ENCODE assay signal across 7 cellular contexts in the genomic region with DNA sequence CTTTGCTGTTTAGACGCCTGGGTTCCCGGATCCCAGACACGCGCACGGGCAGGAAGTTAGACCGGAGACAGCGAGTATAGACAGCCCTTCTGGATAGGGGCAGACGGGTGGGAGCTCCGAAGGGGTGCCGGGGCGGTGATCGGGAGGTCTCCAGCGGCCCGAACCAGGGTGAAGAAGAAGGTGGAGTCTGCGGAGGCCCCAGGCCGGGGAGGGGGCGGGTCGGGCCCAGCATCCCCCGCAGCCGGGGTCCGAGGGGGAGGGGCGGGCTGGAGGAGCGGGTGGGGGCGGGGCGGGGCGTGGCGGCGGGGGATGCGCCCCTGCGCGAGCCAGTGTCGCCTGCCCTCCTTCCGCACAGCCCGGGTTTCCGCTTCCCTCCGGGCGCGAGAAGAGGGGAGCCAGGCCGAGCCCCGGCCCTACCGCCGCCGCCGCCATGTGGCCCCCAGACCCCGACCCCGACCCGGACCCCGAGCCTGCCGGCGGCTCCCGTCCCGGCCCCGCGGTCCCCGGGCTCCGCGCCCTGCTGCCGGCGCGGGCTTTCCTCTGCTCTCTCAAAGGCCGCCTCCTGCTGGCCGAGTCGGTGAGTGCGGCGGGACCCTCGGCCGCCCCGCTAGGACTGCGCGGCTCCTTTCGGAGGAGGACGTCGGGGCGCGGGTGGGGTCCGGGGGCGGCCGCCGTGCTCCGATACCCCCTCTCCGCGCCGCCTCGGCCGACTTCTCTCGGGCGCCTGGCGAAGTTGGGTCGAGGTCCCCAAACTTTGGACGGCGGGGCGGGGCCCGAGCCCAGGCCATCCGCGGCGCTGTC. TPM values are rescaled to one million over a fixed set of nuclear protein-coding genes. Genes with fewer than 3 reads are reported as not detected.
A peak's percentile ranks its signal among the peaks of the same experiment; 100 is the strongest.
DNase-seq lines count a peak whose midpoint lies in the region; ATAC-seq, FAIRE-seq and TF ChIP-seq lines count a peak whose summit lies in the region.

A gene with protein sequence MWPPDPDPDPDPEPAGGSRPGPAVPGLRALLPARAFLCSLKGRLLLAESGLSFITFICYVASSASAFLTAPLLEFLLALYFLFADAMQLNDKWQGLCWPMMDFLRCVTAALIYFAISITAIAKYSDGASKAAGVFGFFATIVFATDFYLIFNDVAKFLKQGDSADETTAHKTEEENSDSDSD (plus strand): TSS at position 329 of the 801 bp plus-strand sequence. CDS start 102 bp downstream, at position 431.

- H3K56ac ChIP-seq in H1 (replicated peaks; ENCODE audit: insufficient read length, low read depth, low read length) = peak within 1 kb of the TSS; percentile 77

- H3K79me2 ChIP-seq in H1 (ENCODE audit: control insufficient read depth in 1 of 2, insufficient read depth in 2 of 2, low read length in 2 of 2) = peaks cover 0 to 3% of the 10 kb centered on the region in 2 experiments; a peak in 2 of 4 replicates

- H2BK120ac ChIP-seq in H1 (replicated peaks; ENCODE audit: low read depth, low read length) = peak within 1 kb of the TSS; percentile 86

- peak within 1 kb of the TSS; percentile 90 for H3K4me3 Mint-ChIP-seq in activated CD8-positive, alpha-beta T cell treated with anti-CD3 and anti-CD28 coated beads, Interleukin-2, amount 10 ng/mL, durations not matched to agents 7 days and 5 days

- POLR2A ChIA-PET in activated CD8-positive, alpha-beta T cell treated with anti-CD3 and anti-CD28 coated beads, Interleukin-2, amount 10 ng/mL, durations not matched to agents 7 days and 5 days (lab: Charles Lee) = interaction anchor here (0.6 to 1.8 kb wide), 18 partner anchors 9 to 270 kb away, joined by 3 to 21 read pairs (median 3); a partner anchor contains a TSS
- POLR2A ChIA-PET in H1 (lab: Charles Lee; ENCODE audit: partially characterized antibody) = interaction anchor here (1.0 to 1.6 kb wide), 7 partner anchors 10 to 176 kb away, joined by 3 to 6 read pairs (median 4); a partner anchor contains a TSS

- CTCF ChIA-PET in activated CD8-positive, alpha-beta T cell treated with anti-CD3 and anti-CD28 coated beads, Interleukin-2, amount 10 ng/mL, durations not matched to agents 7 days and 5 days (lab: Charles Lee) = interaction anchor here (0.7 to 2.7 kb wide), 13 partner anchors 9 to 199 kb away, joined by 3 to 19 read pairs (median 4); a partner anchor contains a TSS
- CTCF ChIA-PET in H1 (lab: Charles Lee; ENCODE audit: partially characterized antibody) = interaction anchor here (0.8 to 2.2 kb wide), 9 partner anchors 10 to 134 kb away, joined by 3 to 6 read pairs (median 4); a partner anchor contains a TSS

- H3K79me1 ChIP-seq in H1 (ENCODE audit: low read depth, low read length) = peaks cover 3% of the 10 kb centered on the region; the same call in 1 of the 2 replicates

- peak within 1 kb of the TSS; percentile 53 to 96 (median 68) for H3K4me3 ChIP-seq in H1 (ENCODE audit: extremely low read depth in 1 of 4, insufficient read depth in 2 of 4, low read depth in 3 of 4, low read length in 4 of 4)
- peak within 1 kb of the TSS; percentile 89 for H3K4me3 ChIP-seq in mesodermal cell (ENCODE audit: extremely low read depth, insufficient read depth, low read length, poor library complexity, severe bottlenecking)

- H2BK20ac ChIP-seq in H1 (ENCODE audit: low read length) = no peak within 1 kb of the TSS

- peak within 1 kb of the TSS; percentile 88 for H4K5ac ChIP-seq in H1 (ENCODE audit: insufficient read length, low read depth, low read length)

- FAIRE-seq in GM12892 (lab: Jason Lieb, UNC) (no peak), H1 (lab: Jason Lieb, UNC) (no peak)

- peak within 1 kb of the TSS; percentile 79 for H3K14ac ChIP-seq in H1 (ENCODE audit: insufficient read length)

- peak within 1 kb of the TSS; percentile 72; the same call in 1 of the 2 replicates for H4K8ac ChIP-seq in H1 (ENCODE audit: extremely low read depth, insufficient read depth, low read length)

- H3K4me1 ChIP-seq in H1 (replicated peaks in 1 of 4; ENCODE audit: control insufficient read depth in 3 of 4, insufficient read depth in 4 of 4, low read length in 3 of 4) (peaks cover 0 to 27% (median 13%) of the 10 kb centered on the region in 4 experiments; a peak in 6 of 7 replicates), mesodermal cell (ENCODE audit: control insufficient read depth, insufficient read depth, low read length, poor library complexity, severe bottlenecking) (peaks cover 27% of the 10 kb centered on the region)

- TF ChIP-seq CTCF in H1 (IDR thresholded peaks at IDR 0.05; ENCODE audit: control extremely low read depth in 1 of 3, insufficient read depth in 1 of 3, low read depth in 1 of 3, low read length in 3 of 3) = peak; percentile 46 to 82 (median 71)

- no peak within 1 kb of the TSS for H2AK5ac ChIP-seq in H1 (ENCODE audit: low read depth, low read length)

- TF ChIP-seq RAD21 in H1 (IDR thresholded peaks at IDR 0.05 in 1 of 2, conservative IDR thresholded peaks at IDR 0.05 in 1 of 2; ENCODE audit: low read depth in 2 of 2, low read length in 2 of 2) = peak; percentile 38 to 60

- H3K9me3 Mint-ChIP-seq in activated CD8-positive, alpha-beta T cell treated with anti-CD3 and anti-CD28 coated beads, Interleukin-2, amount 10 ng/mL, durations not matched to agents 7 days and 5 days (ENCODE audit: insufficient read depth) = no peaks in the 10 kb centered on the region

- H3K9me3 ChIP-seq in H1 (ENCODE audit: insufficient read depth in 2 of 2, low read depth in 1 of 2, low read length in 1 of 2) (no peaks in the 10 kb centered on the region), mesodermal cell (ENCODE audit: control insufficient read depth, low read length) (peaks cover 9% of the 10 kb centered on the region)

- H4K20me1 ChIP-seq in H1 (replicated peaks in 1 of 2; ENCODE audit: control insufficient read depth in 1 of 2, insufficient read depth in 2 of 2, low read length in 2 of 2) = peaks cover 1 to 11% of the 10 kb centered on the region in 2 experiments

- H3K9ac ChIP-seq in H1 (replicated peaks in 1 of 4; ENCODE audit: extremely low read depth in 1 of 4, low read depth in 3 of 4, low read length in 3 of 4) = peak within 1 kb of the TSS; percentile 45 to 61 (median 48); a peak in 6 of 7 replicates

- H2BK5ac ChIP-seq in H1 (ENCODE audit: low read depth, low read length) = peak within 1 kb of the TSS; percentile 94

- peaks cover 7% of the 10 kb centered on the region for H3K23me2 ChIP-seq in H1 (ENCODE audit: low read depth, low read length)

- H3K23ac ChIP-seq in H1 (ENCODE audit: insufficient read length) = no peak within 1 kb of the TSS

- peak within 1 kb of the TSS; percentile 95 to 99 for H3K4me2 ChIP-seq in H1 (ENCODE audit: insufficient read depth in 1 of 2, low read depth in 2 of 2, low read length in 2 of 2)

- peaks cover 40% of the 10 kb centered on the region for H3K36me3 Mint-ChIP-seq in activated CD8-positive, alpha-beta T cell treated with anti-CD3 and anti-CD28 coated beads, Interleukin-2, amount 10 ng/mL, durations not matched to agents 7 days and 5 days (ENCODE audit: low read depth)

- no peak; the same call in 1 of the 2 replicates for TF ChIP-seq POLR2A in GM12892 (IDR thresholded peaks at IDR 0.05; ENCODE audit: low read depth, low read length)
- TF ChIP-seq POLR2A in H1 (IDR thresholded peaks at IDR 0.05; ENCODE audit: control extremely low read depth in 1 of 2, low read depth in 2 of 2, low read length in 2 of 2) = peak in 1 of 2 experiments; percentile 73; a peak in 1 of 3 replicates

- H3K18ac ChIP-seq in H1 (ENCODE audit: extremely low read depth, low read length) = peak within 1 kb of the TSS; percentile 95

- peak within 1 kb of the TSS; percentile 98 for H2AFZ ChIP-seq in H1 (ENCODE audit: low read length)

- H2BK12ac ChIP-seq in H1 (ENCODE audit: low read depth, low read length) = peak within 1 kb of the TSS; percentile 62; the same call in 1 of the 2 replicates

- no peaks in the 10 kb centered on the region for H3K27me3 Mint-ChIP-seq in activated CD8-positive, alpha-beta T cell treated with anti-CD3 and anti-CD28 coated beads, Interleukin-2, amount 10 ng/mL, durations not matched to agents 7 days and 5 days (ENCODE audit: low read depth)

- H3K27ac Mint-ChIP-seq in activated CD8-positive, alpha-beta T cell treated with anti-CD3 and anti-CD28 coated beads, Interleukin-2, amount 10 ng/mL, durations not matched to agents 7 days and 5 days = peak within 1 kb of the TSS; percentile 98

- H3K4me1 Mint-ChIP-seq in activated CD8-positive, alpha-beta T cell treated with anti-CD3 and anti-CD28 coated beads, Interleukin-2, amount 10 ng/mL, durations not matched to agents 7 days and 5 days (ENCODE audit: low read depth) = peaks cover 57% of the 10 kb centered on the region

- peak in 1 of 2 experiments; percentile 7; a peak in 1 of 3 replicates for TF ChIP-seq EP300 in H1 (IDR thresholded peaks at IDR 0.05; ENCODE audit: borderline replicate concordance in 1 of 2, low read depth in 2 of 2, low read length in 2 of 2)

- H2BK15ac ChIP-seq in H1 (ENCODE audit: low read length) = peak within 1 kb of the TSS; percentile 67

- no peaks in the 10 kb centered on the region for H3K27me3 ChIP-seq in H1 (replicated peaks in 1 of 4; ENCODE audit: control insufficient read depth in 3 of 4, extremely low read depth in 1 of 4, insufficient read depth in 3 of 4, low read length in 3 of 4)

- peaks cover 0 to 3% (median under 1%) of the 10 kb centered on the region in 4 experiments; a peak in 1 of 8 replicates for H3K36me3 ChIP-seq in H1 (ENCODE audit: control insufficient read depth in 2 of 4, insufficient read depth in 4 of 4, low read length in 3 of 4)
- peaks cover 27% of the 10 kb centered on the region for H3K36me3 ChIP-seq in mesodermal cell (ENCODE audit: control insufficient read depth, insufficient read depth, low read length)

- peak; percentile 73 for DNase-seq in GM12892 (ENCODE audit: insufficient read length)
- DNase-seq in NCI-H345 treated with DMSO at 0.1 percent for 48 hours (lab: John Stamatoyannopoulos, UW; ENCODE audit: unreplicated experiment) = peak; percentile 10
- peak; percentile 81 for DNase-seq in activated CD8-positive, alpha-beta T cell treated with anti-CD3 and anti-CD28 coated beads, Interleukin-2, amount 10 ng/mL, durations not matched to agents 7 days and 5 days
- peak in 1 of 2 experiments; percentile 92 for DNase-seq in H1 (ENCODE audit: low read depth in 1 of 2, low spot score in 2 of 2)
- DNase-seq in stimulated activated CD8-positive, alpha-beta memory T cell treated with anti-CD3 and anti-CD28 coated beads, Interleukin-4, amount 100 ng/mL, for 24 hours (ENCODE audit: low read depth) = peak; percentile 62

- H3K27ac ChIP-seq in H1 (ENCODE audit: low read depth, low read length) = peak within 1 kb of the TSS; percentile 66; the same call in 1 of the 2 replicates
- peak within 1 kb of the TSS; percentile 83 for H3K27ac ChIP-seq in mesodermal cell (ENCODE audit: low read depth, low read length, severe bottlenecking)

- WGBS in H1 (ENCODE audit: extremely low coverage in 1 of 2, insufficient coverage in 1 of 2, insufficient read length in 1 of 2, insufficient replicate concordance in 2 of 2, low coverage in 1 of 2, low lambda C conversion rate in 2 of 2, missing lambda C conversion rate in 1 of 2), 2 experiments = 2% methylated on average over 14 of the region's 96 CpGs; no CpG with 5 or more reads in 1 of the 2 experiments
- 0 to 1% methylated on average over 69 of the region's 96 CpGs for WGBS in mesodermal cell (ENCODE audit: insufficient coverage in 2 of 2), 2 experiments

- ATAC-seq in HG02759 (IDR thresholded peaks at IDR 0.05; ENCODE audit: unreplicated experiment) = peak; percentile 67
- ATAC-seq in activated CD8-positive, alpha-beta T cell treated with anti-CD3 and anti-CD28 coated beads, Interleukin-2, amount 10 ng/mL, durations not matched to agents 7 days and 5 days = peak; percentile 64

- H4K91ac ChIP-seq in H1 (replicated peaks; ENCODE audit: insufficient read length, low read length) = peak within 1 kb of the TSS; percentile 92

- no peak within 1 kb of the TSS for H3K4ac ChIP-seq in H1 (replicated peaks; ENCODE audit: insufficient read length, low read depth, low read length)

RNA-seq across cellular contexts. Expression of the gene that starts here (rescaled TPM):
- polyA plus RNA-seq in GM12892 (2012; ENCODE audit: missing spikeins) = 18.7 TPM
- total RNA-seq in activated CD8-positive, alpha-beta T cell treated with anti-CD3 and anti-CD28 coated beads, Interleukin-2, amount 10 ng/mL, durations not matched to agents 7 days and 5 days = 100 to 1,000 TPM; 102 to 104 TPM
- total RNA-seq in H1 (2021; fragmentation: NEBNext Ultra II Directional; extraction: Animal tissue kit (Norgen Biotek cat#: 25700)) = 24.8 and 25.4 TPM in 2 replicates
- polyA plus RNA-seq in H1 (2011; rRNA removed) = 24.7 and 30.8 TPM in 2 replicates
- polyA plus RNA-seq in H1 (2011; cell fraction: cytosol; rRNA removed) = 18.8 TPM
- 25.5 TPM for polyA plus RNA-seq in H1 (2011; cell fraction: nucleus; rRNA removed)
- polyA plus RNA-seq in H1 (2012, experiment 1 of 2) = 17.4 to 22.2 TPM (median 19.4 TPM) in 4 replicates
- polyA plus RNA-seq in H1 (2012, experiment 2 of 2) = 22.8 TPM
- polyA plus RNA-seq in H1 (2013, experiment 1 of 2) = 40.7 TPM
- polyA plus RNA-seq in H1 (2013, experiment 2 of 2) = 45.4 TPM
- polyA minus RNA-seq in H1 (2011; rRNA and poly(A)+ RNA removed) = 12.8 and 26.1 TPM in 2 replicates
- 6.6 TPM for polyA minus RNA-seq in H1 (2011; cell fraction: cytosol; rRNA and poly(A)+ RNA removed)
- polyA minus RNA-seq in H1 (2011; cell fraction: nucleus; rRNA and poly(A)+ RNA removed) = 6.8 TPM
- polyA plus RNA-seq in mesodermal cell (2013, experiment 1 of 2) = 91.2 TPM
- polyA plus RNA-seq in mesodermal cell (2013, experiment 2 of 2) = 74.7 TPM
